12 cellular contexts compared by ENCODE assay signal in the genomic region with DNA sequence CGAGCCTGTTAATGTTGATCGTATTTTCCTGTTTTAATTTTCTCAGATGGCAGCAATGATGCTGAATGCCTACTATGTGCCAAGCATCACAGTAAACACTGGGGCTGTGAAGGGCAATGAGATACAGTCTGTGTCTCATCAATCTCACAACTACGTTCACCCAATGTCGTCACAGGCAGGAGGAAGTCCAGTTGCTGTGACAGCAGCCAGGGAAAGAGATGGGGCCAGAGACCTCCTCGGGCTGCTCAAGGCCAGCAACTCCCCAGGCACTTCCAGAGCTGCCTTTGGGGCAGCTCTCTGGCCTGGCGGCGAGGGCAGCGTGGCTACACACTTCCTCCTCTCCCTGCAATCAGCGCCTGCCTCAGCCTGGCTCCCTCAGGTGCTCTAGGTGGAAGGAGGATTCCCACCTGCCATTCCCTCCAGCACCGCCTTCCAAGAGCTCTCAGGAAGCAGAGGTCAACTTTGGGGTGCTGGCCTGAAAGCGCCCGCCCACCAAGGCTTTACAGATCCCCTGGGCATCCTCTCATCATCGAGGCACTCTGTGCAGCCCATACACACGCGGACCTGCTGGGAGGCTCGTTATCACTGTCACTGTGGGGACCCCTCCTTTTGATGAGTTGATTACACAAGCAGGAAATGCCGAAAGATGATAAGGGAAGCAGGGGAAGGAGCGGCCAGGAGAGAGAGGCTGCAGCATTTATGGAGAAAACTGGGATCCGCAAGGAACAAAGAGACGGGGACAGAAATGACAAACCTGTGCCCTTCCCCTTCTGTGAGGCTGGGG.
"Had no signal": no experiment of that assay in that cellular context is flagged by ENCODE, and none has a peak within 500 bp of the region (broad histone marks: within the 10 kb centered on the region; RNA-seq: fewer than 3 reads in every experiment).

No MANE protein-coding gene starts in this region.

- H3K27ac ChIP-seq: body of pancreas, thoracic aorta, uterus had no signal

- H3K36me3 ChIP-seq: thoracic aorta, uterus had no signal

- DNase-seq: activated B cell treated with CpG ODN at 0.5 μM for 24 hours; activated CD4-positive, alpha-beta T cell treated with anti-CD3 and anti-CD28 coated beads, Interleukin-2, amount 10 ng/mL, durations not matched to agents 7 days and 5 days; activated naive CD4-positive, alpha-beta T cell treated with anti-CD3 and anti-CD28 coated beads, Interleukin-2, amount 50 U/mL, for 16 hours; body of pancreas; erythroblast; hypothalamus; stimulated activated CD4-positive, alpha-beta T cell treated with anti-CD3 and anti-CD28 coated beads, Interleukin-15, amount 100 ng/mL, for 24 hours; stimulated activated CD4-positive, alpha-beta T cell treated with anti-CD3 and anti-CD28 coated beads, Interleukin-4, amount 100 ng/mL, for 24 hours; stimulated activated naive CD8-positive, alpha-beta T cell treated with anti-CD3 and anti-CD28 coated beads, Interleukin-15, amount 100 ng/mL, for 72 hours; T-helper 17 cell; uterus had no signal

- H3K9me3 ChIP-seq: body of pancreas, thoracic aorta, uterus had no signal

- H3K27me3 ChIP-seq: body of pancreas, uterus had no signal

- H3K4me1 ChIP-seq: body of pancreas, uterus had no signal

- H3K4me3 ChIP-seq: body of pancreas, thoracic aorta, uterus had no signal
